Comparison of ENCODE assay signal across 8 cellular contexts in genomic region chr10:78756604-78757442, GRCh38.
DNase-seq lines count a peak whose midpoint lies in the region; ATAC-seq and TF ChIP-seq lines count a peak whose summit lies in the region.

No MANE protein-coding gene starts in this region.

- H2BK15ac ChIP-seq in IMR-90 (ENCODE audit: low read depth, low read length): peak overlapping the region; percentile 94; the same call in 2 of the 3 replicates

- peak overlapping the region; percentile 84 for H2AFZ ChIP-seq in IMR-90 (replicated peaks; ENCODE audit: low read length, poor library complexity)

- peak overlapping the region; percentile 45 to 79 for H4K8ac ChIP-seq in IMR-90 (ENCODE audit: low read depth in 2 of 2, low read length in 2 of 2)

- H3K27ac ChIP-seq in IMR-90 (ENCODE audit: insufficient read depth, low read length) (peak overlapping the region; percentile 59), adrenal gland (peak overlapping the region in 2 of 5 donors; percentile 71 to 76)

- H3K14ac ChIP-seq in IMR-90 (replicated peaks; ENCODE audit: low read depth, low read length): peak overlapping the region; percentile 69

- POLR2A ChIA-PET in IMR-90 (lab: Charles Lee; ENCODE audit: unreplicated experiment): no interaction called here

- in situ Hi-C loops in IMR-90 (cut with MboI; ENCODE audit: low sequenced_read_pairs): no loop called here

- H3K9ac ChIP-seq in IMR-90 (ENCODE audit: low read depth, low read length): peak overlapping the region; percentile 13; the same call in 1 of the 2 replicates

- peak overlapping the region; percentile 96 for H2AK5ac ChIP-seq in IMR-90 (ENCODE audit: low read depth, low read length)

- peak overlapping the region; percentile 13; the same call in 1 of the 2 replicates for H3K4me2 ChIP-seq in IMR-90 (ENCODE audit: low read depth, low read length)

- H3K36me3 ChIP-seq in IMR-90 (ENCODE audit: control insufficient read depth, insufficient read depth, low read length) (no peaks in the 10 kb centered on the region), adrenal gland (replicated peaks in 1 of 2) (no peaks in the 10 kb centered on the region)

- H2BK5ac ChIP-seq in IMR-90 (ENCODE audit: low read depth, low read length, poor library complexity, severe bottlenecking): peak overlapping the region; percentile 71

- peak overlapping the region; percentile 94 for H3K4ac ChIP-seq in IMR-90 (ENCODE audit: low read depth, low read length)

- 25% methylated on average over 2 of the region's 19 CpGs; no CpG with 5 or more reads in 1 of the 2 experiments for WGBS in IMR-90 (ENCODE audit: extremely low coverage in 2 of 2, insufficient read length in 1 of 2), 2 experiments
- WGBS in adrenal gland, 4 donors: 37 to 50% (median 40%) methylated on average over 15 to 19 of the region's 19 CpGs

- H2AK9ac ChIP-seq in IMR-90 (replicated peaks; ENCODE audit: low read depth, low read length, poor library complexity): peak overlapping the region; percentile 92

- DNase-seq in AG09309 (ENCODE audit: low read depth) (peak; percentile 96), IMR-90 (peak; percentile 98), adrenal gland (peak; percentile 82 to 95 (median 94)), left cardiac atrium (peak; percentile 85), pulmonary artery endothelial cell (ENCODE audit: low read depth, low spot score) (peak; percentile 90), NCI-H2227 (lab: John Stamatoyannopoulos, UW; ENCODE audit: unreplicated experiment) (no peak), NCI-H146 (lab: John Stamatoyannopoulos, UW) (no peak)
- no peak for DNase-seq in effector CD4-positive, alpha-beta T cell

- H3K4me1 ChIP-seq in IMR-90 (ENCODE audit: control insufficient read depth, insufficient read depth, low read length) (peaks cover 26% of the 10 kb centered on the region), adrenal gland (replicated peaks in 1 of 2) (peaks cover 0 to 24% of the 10 kb centered on the region in 2 donors)

- H3K9me1 ChIP-seq in IMR-90 (ENCODE audit: insufficient read depth, low read length): peaks cover 16% of the 10 kb centered on the region

- peak overlapping the region; percentile 93 for H2BK20ac ChIP-seq in IMR-90 (ENCODE audit: low read depth, low read length)

- H3K18ac ChIP-seq in IMR-90 (ENCODE audit: low read depth, low read length): peak overlapping the region; percentile 43

- H3K23ac ChIP-seq in IMR-90 (ENCODE audit: low read depth, low read length): peak overlapping the region; percentile 86

- no TSS peak for BruUV-seq in IMR-90 (replicated peaks; lab: Mats Ljungman, UMichigan)

- H3K27me3 ChIP-seq in IMR-90 (ENCODE audit: control insufficient read depth, insufficient read depth, low read length): no peaks in the 10 kb centered on the region
- H3K27me3 ChIP-seq in adrenal gland: no peaks in the 10 kb centered on the region

- peaks cover 4% of the 10 kb centered on the region; the same call in 1 of the 2 replicates for H4K20me1 ChIP-seq in IMR-90 (ENCODE audit: insufficient read depth, low read length)

- H3K9me3 ChIP-seq in IMR-90 (ENCODE audit: control insufficient read depth, insufficient read depth, low read length): no peaks in the 10 kb centered on the region
- H3K9me3 ChIP-seq in adrenal gland (replicated peaks in 1 of 3): no peaks in the 10 kb centered on the region

- no peak; the same call in 1 of the 2 replicates for TF ChIP-seq POLR2A in IMR-90 (IDR thresholded peaks at IDR 0.05; ENCODE audit: low read depth, low read length)
- no peak for TF ChIP-seq POLR2A in adrenal gland (IDR thresholded peaks at IDR 0.05)

- ATAC-seq in IMR-90 (ENCODE audit: low read depth) (peak; percentile 91), left cardiac atrium (peak; percentile 92 to 96)

- CTCF ChIA-PET in IMR-90 (lab: Yijun Ruan, JAX): no interaction called here

- H2BK120ac ChIP-seq in IMR-90 (ENCODE audit: low read depth, low read length): peak overlapping the region; percentile 91

- peak; percentile 3 for TF ChIP-seq CTCF in AG09309 (IDR thresholded peaks at IDR 0.05; ENCODE audit: control insufficient read depth, insufficient read depth, low read depth, low read length, missing control alignments)
- no peak for TF ChIP-seq CTCF in IMR-90 (conservative IDR thresholded peaks at IDR 0.05; ENCODE audit: low read depth, low read length)
- TF ChIP-seq CTCF in adrenal gland (IDR thresholded peaks at IDR 0.05): peak in 1 of 6 experiments; percentile 14

- H3K56ac ChIP-seq in IMR-90 (ENCODE audit: extremely low read depth, insufficient read depth, low read length): peak overlapping the region; percentile 36; the same call in 1 of the 2 replicates

- H3K79me1 ChIP-seq in IMR-90 (ENCODE audit: low read depth in 1 of 2, low read length in 2 of 2): no peaks in the 10 kb centered on the region

- intact Hi-C loops in IMR-90 (cut with micrococcal nuclease) (loop anchor here (5.0 to 10.0 kb wide), 2 partner anchors 310 to 712 kb away; partner anchors contain the start of gene ZMIZ1), adrenal gland (cut with DNase I) (no loop called here), left cardiac atrium (cut with DNase I) (no loop called here)

- H4K91ac ChIP-seq in IMR-90 (ENCODE audit: insufficient read depth, low read depth, low read length): peak overlapping the region; percentile 83

- peak; percentile 45 for TF ChIP-seq RAD21 in IMR-90 (IDR thresholded peaks at IDR 0.05; ENCODE audit: low read length)

- peak overlapping the region; percentile 14 for H4K5ac ChIP-seq in IMR-90 (ENCODE audit: low read depth, low read length)

- H3K4me3 ChIP-seq in AG09309 (ENCODE audit: control insufficient read depth, low read depth, low read length) (no peak overlapping the region), IMR-90 (ENCODE audit: insufficient read depth, low read depth, low read length) (no peak overlapping the region), adrenal gland (no peak overlapping the region)

- dilution Hi-C loops in IMR-90 (cut with HindIII; ENCODE audit: low sequenced_read_pairs, unreplicated experiment): no loop called here

TF ChIP-seq in IMR-90, 13 proteins besides CTCF, POLR2A, EP300 and RAD21:
- TF ChIP-seq RCOR1 (IDR thresholded peaks at IDR 0.05; ENCODE audit: insufficient replicate concordance, low read length): peak; percentile 50
- peak; percentile 61; the same call in 1 of the 2 replicates for TF ChIP-seq MAZ (IDR thresholded peaks at IDR 0.05; ENCODE audit: borderline replicate concordance, low read depth, low read length)
- peak; percentile 89 for TF ChIP-seq MXI1 (IDR thresholded peaks at IDR 0.05; ENCODE audit: borderline replicate concordance, low read depth, low read length)
- peak; percentile 99 for TF ChIP-seq CEBPB (IDR thresholded peaks at IDR 0.05; ENCODE audit: low read depth, low read length)
- peak; percentile 48; the same call in 1 of the 2 replicates for TF ChIP-seq RFX5 (IDR thresholded peaks at IDR 0.05; ENCODE audit: low read depth, low read length)
- no peak for TF ChIP-seq MAFK (IDR thresholded peaks at IDR 0.05; ENCODE audit: low read depth, low read length)
- peak; percentile 89 for TF ChIP-seq USF2 (IDR thresholded peaks at IDR 0.05; ENCODE audit: low read depth, low read length)
- TF ChIP-seq NFE2L2 (IDR thresholded peaks at IDR 0.05; ENCODE audit: low read depth, low read length): no peak; the same call in 1 of the 2 replicates
- TF ChIP-seq FOS (IDR thresholded peaks at IDR 0.05; ENCODE audit: low read depth, low read length): peak; percentile 97
- peak; percentile 60; the same call in 1 of the 2 replicates for TF ChIP-seq BHLHE40 (IDR thresholded peaks at IDR 0.05; ENCODE audit: low read depth, low read length)
- TF ChIP-seq SMC3 (IDR thresholded peaks at IDR 0.05; ENCODE audit: low read depth, low read length): peak; percentile 33; the same call in 1 of the 2 replicates
- TF ChIP-seq CHD1 (IDR thresholded peaks at IDR 0.05; ENCODE audit: low read depth, low read length): no peak
- no peak for TF ChIP-seq ELK1 (IDR thresholded peaks at IDR 0.05; ENCODE audit: borderline replicate concordance, low read depth, low read length)
TF ChIP-seq in IMR-90: peak in this region for 9.

Comparison
In these comparisons a context has a peak if more than half of its experiments do, and no peak if none do; other contexts are left out.
1. DNase-seq: peak in AG09309 (single experiment), IMR-90 (single experiment), adrenal gland (7 of 7), left cardiac atrium (single experiment) and pulmonary artery endothelial cell (single experiment); none in NCI-H2227 (single experiment), NCI-H146 (single experiment) and effector CD4-positive, alpha-beta T cell (single experiment).